Comparison of ENCODE assay signal across 30 cellular contexts in genomic region chr19:14544047-14544446, GRCh38. TPM values are rescaled to one million over a fixed set of nuclear protein-coding genes. Genes with fewer than 3 reads are reported as not detected.
DNase-seq lines count a peak whose midpoint lies in the region; ATAC-seq, FAIRE-seq and TF ChIP-seq lines count a peak whose summit lies in the region.
"Had no signal": no experiment of that assay in that cellular context is flagged by ENCODE, and none has a peak within 500 bp of the region (broad histone marks: within the 10 kb centered on the region; RNA-seq: fewer than 3 reads in every experiment).

No MANE protein-coding gene starts in this region.

- BruUV-seq in MCF 10A (replicated peaks; lab: Mats Ljungman, UMichigan), result no TSS peak
- BruUV-seq in mammary epithelial cell (replicated peaks; lab: Mats Ljungman, UMichigan), result no TSS peak
- no TSS peak for BruUV-seq in K562 (replicated peaks; lab: Mats Ljungman, UMichigan)

- intact Hi-C loops in MCF 10A (cut with micrococcal nuclease), result no loop called here
- intact Hi-C loops in mammary epithelial cell (cut with micrococcal nuclease), result no loop called here
- intact Hi-C loops in K562 (cut with micrococcal nuclease), result no loop called here
- intact Hi-C loops in vagina (cut with DNase I), result no loop called here

- peaks cover 18% of the 10 kb centered on the region for H3K4me1 ChIP-seq in mammary epithelial cell (ENCODE audit: insufficient read depth, low read length)
- peaks cover 11 to 39% of the 10 kb centered on the region in 2 experiments; a peak in 4 of 5 replicates for H3K4me1 ChIP-seq in K562 (replicated peaks in 1 of 2; ENCODE audit: control insufficient read depth in 2 of 2, insufficient read depth in 2 of 2, low read length in 2 of 2)
- peaks cover 36% of the 10 kb centered on the region for H3K4me1 ChIP-seq in vagina

- peaks cover 28% of the 10 kb centered on the region for H3K36me3 Mint-ChIP-seq in MCF 10A (ENCODE audit: insufficient read depth, unreplicated experiment)
- H3K36me3 Mint-ChIP-seq: natural killer cell had no signal

- H4K20me1 ChIP-seq in mammary epithelial cell (ENCODE audit: insufficient read depth, low read length) (no peaks in the 10 kb centered on the region), K562 (replicated peaks; ENCODE audit: control insufficient read depth, insufficient read depth, low read length) (peaks cover 8% of the 10 kb centered on the region; the same call in 1 of the 2 replicates)

- H2AFZ ChIP-seq in mammary epithelial cell (ENCODE audit: low read depth, low read length) (no peak overlapping the region), K562 (ENCODE audit: low read depth, low read length) (no peak overlapping the region)
- H2AFZ ChIP-seq: parathyroid adenoma had no signal

- in situ Hi-C loops in mammary epithelial cell (cut with MboI; ENCODE audit: low sequenced_read_pairs in 2 of 2), result no loop called here
- in situ Hi-C loops in K562 (cut with MboI), result no loop called here

- DNase-seq in MCF 10A (ENCODE audit: unreplicated experiment) (no peak), mammary epithelial cell (no peak), K562 (ENCODE audit: extremely low read depth in 1 of 4, low spot score in 3 of 4) (peak; percentile 59 to 67 (median 63)), iPS-NIHi7 (ENCODE audit: extremely low spot score) (peak; percentile 12), vagina (ENCODE audit: extremely low spot score in 2 of 2) (no peak), GM19238 (ENCODE audit: insufficient read length, low spot score) (no peak), cerebellar nuclear complex (lab: John Stamatoyannopoulos, UW) (no peak)
- DNase-seq: activated CD4-positive, alpha-beta T cell treated with anti-CD3 and anti-CD28 coated beads for 1 hour; activated naive CD8-positive, alpha-beta T cell treated with anti-CD3 and anti-CD28 coated beads, Interleukin-2, amount 10 ng/mL, durations not matched to agents 7 days and 5 days; brain microvascular endothelial cell; Calu3; EL; endodermal cell; left lung; midbrain; natural killer cell; NCI-H1694; NCI-H2171 treated with DMSO at 0.1 percent for 48 hours; right lobe of liver; SHP77 treated with DMSO at 0.1 percent for 48 hours; T-cell had no signal

- POLR2A ChIA-PET in MCF 10A (lab: Yijun Ruan, JAX), result interaction anchor here (1.2 to 2.5 kb wide), 5 partner anchors 10 to 49 kb away, joined by 3 to 10 read pairs (median 8); partner anchors contain the start of genes DNAJB1 and GIPC1
- POLR2A ChIA-PET in K562 (lab: Yijun Ruan, JAX), result no interaction called here

- peak; percentile 61 for FAIRE-seq in K562 (lab: Jason Lieb, UNC)
- FAIRE-seq: TTC549, urothelium cell line had no signal

- no peaks in the 10 kb centered on the region for H3K9me3 Mint-ChIP-seq in MCF 10A (ENCODE audit: unreplicated experiment)
- H3K9me3 Mint-ChIP-seq: activated naive CD8-positive, alpha-beta T cell treated with anti-CD3 and anti-CD28 coated beads, Interleukin-2, amount 10 ng/mL, durations not matched to agents 7 days and 5 days; endodermal cell; natural killer cell; T-cell had no signal

- CTCF ChIA-PET in MCF 10A (lab: Yijun Ruan, JAX), result interaction anchor here (0.6 to 1.0 kb wide), 3 partner anchors 12 to 1398 kb away, joined by 3 to 4 read pairs (median 3); no protein-coding TSS in a partner anchor
- CTCF ChIA-PET in mammary epithelial cell (lab: Charles Lee; ENCODE audit: low non-redundant PET), result no interaction called here
- CTCF ChIA-PET in K562 (lab: Yijun Ruan, JAX; ENCODE audit: low intra/inter-chr PET ratio), result no interaction called here

- TF ChIP-seq EP300 in K562 (IDR thresholded peaks at IDR 0.05; ENCODE audit: low read length), result no peak

- no peak for TF ChIP-seq RAD21 in K562 (CRISPR knock-in tag; conservative IDR thresholded peaks at IDR 0.05 in 1 of 2, IDR thresholded peaks at IDR 0.05 in 1 of 2)

- 81% methylated on average over 5 of the region's 5 CpGs for whole genome bisulfite sequencing in mammary epithelial cell (ENCODE audit: low coverage, missing lambda C conversion rate)
- 19% methylated on average over 5 of the region's 5 CpGs for WGBS in K562 (ENCODE audit: insufficient coverage, low coverage, missing lambda C conversion rate)

- ATAC-seq in K562 (peak; percentile 27), HG02973 (IDR thresholded peaks at IDR 0.05; ENCODE audit: unreplicated experiment) (no peak)
- ATAC-seq: left lung, natural killer cell, right lobe of liver, T-cell had no signal

- dilution Hi-C loops in mammary epithelial cell (cut with HindIII; ENCODE audit: low sequenced_read_pairs), result no loop called here

- H3K4me2 ChIP-seq in mammary epithelial cell (ENCODE audit: insufficient read depth, low read depth, low read length) (no peak overlapping the region), K562 (ENCODE audit: insufficient read depth, low read length) (peak overlapping the region; percentile 43; the same call in 1 of the 2 replicates)

- H3K36me3 ChIP-seq in mammary epithelial cell (ENCODE audit: insufficient read depth, low read length) (peaks cover 3% of the 10 kb centered on the region), K562 (ENCODE audit: control insufficient read depth, insufficient read depth, low read length) (peaks cover 37% of the 10 kb centered on the region; the same call in 1 of the 3 replicates), vagina (no peaks in the 10 kb centered on the region)
- H3K36me3 ChIP-seq: brain microvascular endothelial cell had no signal

- no peak for TF ChIP-seq POLR2A in K562 (conservative IDR thresholded peaks at IDR 0.05)
- TF ChIP-seq POLR2A in vagina (IDR thresholded peaks at IDR 0.05), result no peak

- no peaks in the 10 kb centered on the region for H3K27me3 Mint-ChIP-seq in MCF 10A (ENCODE audit: insufficient read depth, unreplicated experiment)
- H3K27me3 Mint-ChIP-seq: activated naive CD8-positive, alpha-beta T cell treated with anti-CD3 and anti-CD28 coated beads, Interleukin-2, amount 10 ng/mL, durations not matched to agents 7 days and 5 days; T-cell had no signal

- H3K79me2 ChIP-seq in mammary epithelial cell (ENCODE audit: insufficient read depth, low read length) (peaks cover 73% of the 10 kb centered on the region), K562 (ENCODE audit: control insufficient read depth, insufficient read depth, low read length) (peaks cover 70% of the 10 kb centered on the region)

- TF ChIP-seq CTCF in MCF 10A (IDR thresholded peaks at IDR 0.05; ENCODE audit: unreplicated experiment), result no peak
- no peak for TF ChIP-seq CTCF in mammary epithelial cell (conservative IDR thresholded peaks at IDR 0.05 in 1 of 2, IDR thresholded peaks at IDR 0.05 in 1 of 2; ENCODE audit: extremely low read depth in 1 of 2, insufficient read depth in 1 of 2, low read depth in 1 of 2, low read length in 2 of 2)
- no peak for TF ChIP-seq CTCF in K562 (IDR thresholded peaks at IDR 0.05 in 2 of 3, conservative IDR thresholded peaks at IDR 0.05 in 1 of 3; ENCODE audit: insufficient read depth in 2 of 3, low read depth in 1 of 3, low read length in 3 of 3)
- TF ChIP-seq CTCF in vagina (IDR thresholded peaks at IDR 0.05), result no peak

- H3K4me3 ChIP-seq in mammary epithelial cell (replicated peaks in 1 of 3; ENCODE audit: insufficient read depth in 1 of 3, low read depth in 2 of 3, low read length in 3 of 3) (no peak overlapping the region), K562 (no peak overlapping the region), vagina (no peak overlapping the region)
- H3K4me3 ChIP-seq: coronary artery, left lung, right lobe of liver had no signal

- no peaks in the 10 kb centered on the region for H3K9me3 ChIP-seq in mammary epithelial cell (replicated peaks; ENCODE audit: insufficient read depth, low read length)
- no peaks in the 10 kb centered on the region for H3K9me3 ChIP-seq in K562 (replicated peaks; ENCODE audit: control insufficient read depth, insufficient read depth, low read depth, low read length)
- no peaks in the 10 kb centered on the region for H3K9me3 ChIP-seq in vagina
- H3K9me3 ChIP-seq: left lung, right lobe of liver had no signal

- H3K27me3 ChIP-seq in mammary epithelial cell (ENCODE audit: insufficient read depth, low read length), result no peaks in the 10 kb centered on the region
- no peaks in the 10 kb centered on the region for H3K27me3 ChIP-seq in K562 (ENCODE audit: control insufficient read depth in 2 of 2, insufficient read depth in 2 of 2, low read length in 2 of 2)
- H3K27me3 ChIP-seq in vagina, result no peaks in the 10 kb centered on the region
- H3K27me3 ChIP-seq: brain microvascular endothelial cell, left lung, right lobe of liver had no signal

- no peak overlapping the region for H3K27ac ChIP-seq in mammary epithelial cell (ENCODE audit: insufficient read depth, low read depth, low read length)
- no peak overlapping the region for H3K27ac ChIP-seq in K562 (ENCODE audit: extremely low read depth, low read depth, low read length)
- H3K27ac ChIP-seq in vagina, result peak overlapping the region; percentile 46
- H3K27ac ChIP-seq: brain microvascular endothelial cell, coronary artery, left lung, right lobe of liver had no signal

- no peaks in the 10 kb centered on the region for H3K9me1 ChIP-seq in K562 (ENCODE audit: control insufficient read depth, insufficient read depth, low read length)

- H3K4me1 Mint-ChIP-seq in MCF 10A (ENCODE audit: insufficient read depth, unreplicated experiment), result peaks cover 11% of the 10 kb centered on the region

- no peak overlapping the region for H3K4me3 Mint-ChIP-seq in MCF 10A (ENCODE audit: unreplicated experiment)
- H3K4me3 Mint-ChIP-seq: activated naive CD8-positive, alpha-beta T cell treated with anti-CD3 and anti-CD28 coated beads, Interleukin-2, amount 10 ng/mL, durations not matched to agents 7 days and 5 days; endodermal cell; natural killer cell; T-cell had no signal

- H3K9ac ChIP-seq in mammary epithelial cell (ENCODE audit: insufficient read depth, low read length), result no peak overlapping the region
- H3K9ac ChIP-seq in K562 (ENCODE audit: insufficient read depth in 1 of 2, low read depth in 2 of 2, low read length in 2 of 2), result peak overlapping the region; percentile 30 to 56; a peak in 2 of 4 replicates
- H3K9ac ChIP-seq: parathyroid adenoma had no signal

- peak overlapping the region; percentile 7 for H3K27ac Mint-ChIP-seq in MCF 10A (ENCODE audit: low read depth, unreplicated experiment)
- H3K27ac Mint-ChIP-seq: activated naive CD8-positive, alpha-beta T cell treated with anti-CD3 and anti-CD28 coated beads, Interleukin-2, amount 10 ng/mL, durations not matched to agents 7 days and 5 days; natural killer cell had no signal

RNA-seq across cellular contexts. Expression of gene TECR, which starts 14.7 kb away (rescaled TPM):
- total RNA-seq in MCF 10A (2022) (74.1 and 106 TPM in 2 replicates), mammary epithelial cell (100 to 1,000 TPM in 1 of 2 donors, 10 to 100 TPM in 1; 68.0 to 168 TPM), K562 (2014; rRNA removed) (86.0 and 158 TPM in 2 replicates), K562 (2014; rRNA removed; fragmentation: Illumina TruSeq; extraction: Trizol) (33.1 and 36.7 TPM in 2 replicates), K562 (2015; rRNA removed; fragmentation: Illumina TruSeq; extraction: Trizol) (81.9 and 91.6 TPM in 2 replicates), K562 (2021) (186 and 195 TPM in 2 replicates), vagina (110 TPM)
- polyA plus RNA-seq in mammary epithelial cell (245 TPM), K562 (2011; rRNA removed) (68.0 and 169 TPM in 2 replicates), K562 (2014; fragmentation: Illumina TruSeq; extraction: Trizol) (204 and 211 TPM in 2 replicates), K562 (2014; fragmentation: Nextera tagmentation; extraction: Ambion mirVana) (10 to 100 TPM; 29.3 to 73.2 TPM), K562 (2014; rRNA removed) (81.4 and 108 TPM in 2 replicates)
- polyA minus RNA-seq in mammary epithelial cell, result 522 TPM
- total RNA-seq in K562 (2011; cell fraction: chromatin; rRNA removed; ENCODE audit: low replicate concordance), result 122 and 325 TPM in 2 replicates
- 437 and 484 TPM in 2 replicates for total RNA-seq in K562 (2011; cell fraction: nucleolus; rRNA removed)
- 307 and 324 TPM in 2 replicates for total RNA-seq in K562 (2011; cell fraction: nucleoplasm; rRNA removed)
- polyA plus RNA-seq in K562 (2011; cell fraction: cytosol; rRNA removed), result 224 and 335 TPM in 2 replicates
- 326 and 378 TPM in 2 replicates for polyA plus RNA-seq in K562 (2011; cell fraction: nucleus; rRNA removed)
- 229 and 297 TPM in 2 replicates for polyA plus RNA-seq in K562 (2012)
- 76.6 and 95.7 TPM in 2 replicates for polyA minus RNA-seq in K562 (2011; rRNA and poly(A)+ RNA removed)
- polyA minus RNA-seq in K562 (2011; cell fraction: cytosol; rRNA and poly(A)+ RNA removed), result 188 and 209 TPM in 2 replicates
- 66.2 and 80.1 TPM in 2 replicates for polyA minus RNA-seq in K562 (2011; cell fraction: nucleus; rRNA and poly(A)+ RNA removed)

RNA-seq across cellular contexts. Expression of gene DNAJB1, which starts 25.9 kb away (rescaled TPM):
- total RNA-seq in MCF 10A (2022) (71.6 and 97.4 TPM in 2 replicates), mammary epithelial cell (100 to 1,000 TPM; 133 to 182 TPM), K562 (2014; rRNA removed) (62.1 and 71.5 TPM in 2 replicates), K562 (2014; rRNA removed; fragmentation: Illumina TruSeq; extraction: Trizol) (51.2 and 60.9 TPM in 2 replicates), K562 (2015; rRNA removed; fragmentation: Illumina TruSeq; extraction: Trizol) (85.3 and 86.5 TPM in 2 replicates), K562 (2021) (94.8 and 99.9 TPM in 2 replicates), vagina (164 TPM)
- polyA plus RNA-seq in mammary epithelial cell (176 TPM), K562 (2011; rRNA removed) (83.5 and 113 TPM in 2 replicates), K562 (2014; fragmentation: Illumina TruSeq; extraction: Trizol) (78.3 and 100 TPM in 2 replicates), K562 (2014; fragmentation: Nextera tagmentation; extraction: Ambion mirVana) (10 to 100 TPM; 13.2 to 16.2 TPM), K562 (2014; rRNA removed) (61.7 and 79.2 TPM in 2 replicates)
- polyA minus RNA-seq in mammary epithelial cell, result 261 TPM
- 66.1 and 87.4 TPM in 2 replicates for total RNA-seq in K562 (2011; cell fraction: chromatin; rRNA removed; ENCODE audit: low replicate concordance)
- total RNA-seq in K562 (2011; cell fraction: nucleolus; rRNA removed), result 67.0 and 68.3 TPM in 2 replicates
- 68.0 and 69.1 TPM in 2 replicates for total RNA-seq in K562 (2011; cell fraction: nucleoplasm; rRNA removed)
- 101 TPM in 2 replicates for polyA plus RNA-seq in K562 (2011; cell fraction: cytosol; rRNA removed)
- polyA plus RNA-seq in K562 (2011; cell fraction: nucleus; rRNA removed), result 78.2 and 79.0 TPM in 2 replicates
- polyA plus RNA-seq in K562 (2012), result 69.4 and 84.8 TPM in 2 replicates
- polyA minus RNA-seq in K562 (2011; rRNA and poly(A)+ RNA removed), result 71.6 and 93.9 TPM in 2 replicates
- polyA minus RNA-seq in K562 (2011; cell fraction: cytosol; rRNA and poly(A)+ RNA removed), result 31.4 and 40.9 TPM in 2 replicates
- polyA minus RNA-seq in K562 (2011; cell fraction: nucleus; rRNA and poly(A)+ RNA removed), result 22.5 and 40.4 TPM in 2 replicates

RNA-seq across cellular contexts. Expression of gene NDUFB7, which starts 27.8 kb away (rescaled TPM):
- 153 and 165 TPM in 2 replicates for total RNA-seq in MCF 10A (2022)
- total RNA-seq in mammary epithelial cell, result 100 to 1,000 TPM; 142 to 177 TPM
- polyA plus RNA-seq in mammary epithelial cell, result 246 TPM
- polyA minus RNA-seq in mammary epithelial cell, result 15.7 TPM
- 5.1 and 13.9 TPM in 2 replicates for total RNA-seq in K562 (2011; cell fraction: chromatin; rRNA removed; ENCODE audit: low replicate concordance)
- total RNA-seq in K562 (2011; cell fraction: nucleolus; rRNA removed), result 55.0 and 85.4 TPM in 2 replicates
- 23.9 and 26.6 TPM in 2 replicates for total RNA-seq in K562 (2011; cell fraction: nucleoplasm; rRNA removed)
- 842 and 854 TPM in 2 replicates for total RNA-seq in K562 (2014; rRNA removed)
- 7.4 and 14.9 TPM in 2 replicates for total RNA-seq in K562 (2014; rRNA removed; fragmentation: Illumina TruSeq; extraction: Trizol)
- total RNA-seq in K562 (2015; rRNA removed; fragmentation: Illumina TruSeq; extraction: Trizol), result 227 and 243 TPM in 2 replicates
- 289 and 313 TPM in 2 replicates for total RNA-seq in K562 (2021)
- polyA plus RNA-seq in K562 (2011; rRNA removed), result 137 and 185 TPM in 2 replicates
- 393 and 1,045 TPM in 2 replicates for polyA plus RNA-seq in K562 (2011; cell fraction: cytosol; rRNA removed)
- polyA plus RNA-seq in K562 (2011; cell fraction: nucleus; rRNA removed), result 125 and 147 TPM in 2 replicates
- 246 and 272 TPM in 2 replicates for polyA plus RNA-seq in K562 (2012)
- polyA plus RNA-seq in K562 (2014; fragmentation: Illumina TruSeq; extraction: Trizol), result 37.6 and 257 TPM in 2 replicates
- polyA plus RNA-seq in K562 (2014; fragmentation: Nextera tagmentation; extraction: Ambion mirVana), result 10 to 100 TPM; 31.3 to 91.8 TPM
- polyA plus RNA-seq in K562 (2014; rRNA removed), result 810 and 833 TPM in 2 replicates
- polyA minus RNA-seq in K562 (2011; rRNA and poly(A)+ RNA removed), result 14.2 and 24.3 TPM in 2 replicates
- 76.8 and 119 TPM in 2 replicates for polyA minus RNA-seq in K562 (2011; cell fraction: cytosol; rRNA and poly(A)+ RNA removed)
- polyA minus RNA-seq in K562 (2011; cell fraction: nucleus; rRNA and poly(A)+ RNA removed), result 20.3 and 27.4 TPM in 2 replicates
- total RNA-seq in vagina, result 375 TPM

RNA-seq across cellular contexts. Expression of gene CLEC17A, which starts 38.8 kb away (rescaled TPM):
- total RNA-seq in MCF 10A (2022), result not detected in 2 replicates
- not detected for total RNA-seq in mammary epithelial cell
- 0.08 TPM for polyA plus RNA-seq in mammary epithelial cell
- not detected for polyA minus RNA-seq in mammary epithelial cell
- not detected in 2 replicates for total RNA-seq in K562 (2011; cell fraction: chromatin; rRNA removed; ENCODE audit: low replicate concordance)
- total RNA-seq in K562 (2011; cell fraction: nucleolus; rRNA removed), result not detected in 2 replicates
- total RNA-seq in K562 (2011; cell fraction: nucleoplasm; rRNA removed), result not detected in 2 replicates
- not detected in 2 replicates for total RNA-seq in K562 (2014; rRNA removed)
- not detected in 2 replicates for total RNA-seq in K562 (2014; rRNA removed; fragmentation: Illumina TruSeq; extraction: Trizol)
- total RNA-seq in K562 (2015; rRNA removed; fragmentation: Illumina TruSeq; extraction: Trizol), result not detected in 2 replicates
- total RNA-seq in K562 (2021), result not detected in 2 replicates
- polyA plus RNA-seq in K562 (2011; rRNA removed), result 0.03 TPM in 1 of 2 replicates, not detected in the other
- polyA plus RNA-seq in K562 (2011; cell fraction: cytosol; rRNA removed), result not detected in 2 replicates
- not detected in 2 replicates for polyA plus RNA-seq in K562 (2011; cell fraction: nucleus; rRNA removed)
- not detected in 2 replicates for polyA plus RNA-seq in K562 (2012)
- polyA plus RNA-seq in K562 (2014; fragmentation: Illumina TruSeq; extraction: Trizol), result not detected in 2 replicates
- not detected for polyA plus RNA-seq in K562 (2014; fragmentation: Nextera tagmentation; extraction: Ambion mirVana)
- not detected in 2 replicates for polyA plus RNA-seq in K562 (2014; rRNA removed)
- polyA minus RNA-seq in K562 (2011; rRNA and poly(A)+ RNA removed), result not detected in 2 replicates
- polyA minus RNA-seq in K562 (2011; cell fraction: cytosol; rRNA and poly(A)+ RNA removed), result not detected in 2 replicates
- not detected in 2 replicates for polyA minus RNA-seq in K562 (2011; cell fraction: nucleus; rRNA and poly(A)+ RNA removed)
- total RNA-seq in vagina, result not detected
- total RNA-seq: A673, Calu3, endodermal cell, H4, right lobe of liver, subcutaneous adipose tissue had no signal
- polyA plus RNA-seq: BJ had no signal

RNA-seq across cellular contexts. Expression of gene GIPC1, which starts 48.1 kb away (rescaled TPM):
- total RNA-seq in MCF 10A (2022) (107 and 108 TPM in 2 replicates), mammary epithelial cell (100 to 1,000 TPM; 186 to 190 TPM), K562 (2014; rRNA removed) (54.7 and 71.2 TPM in 2 replicates), K562 (2014; rRNA removed; fragmentation: Illumina TruSeq; extraction: Trizol) (7.8 and 12.0 TPM in 2 replicates), K562 (2015; rRNA removed; fragmentation: Illumina TruSeq; extraction: Trizol) (39.7 and 46.3 TPM in 2 replicates), K562 (2021) (49.7 and 51.7 TPM in 2 replicates), vagina (81.0 TPM)
- polyA plus RNA-seq in mammary epithelial cell (157 TPM), K562 (2011; rRNA removed) (24.8 and 26.6 TPM in 2 replicates), K562 (2014; fragmentation: Illumina TruSeq; extraction: Trizol) (13.6 and 35.1 TPM in 2 replicates), K562 (2014; fragmentation: Nextera tagmentation; extraction: Ambion mirVana) (1 to 10 TPM in 1 of 2 experiments, under 1 TPM in 1; 0.49 to 1.1 TPM), K562 (2014; rRNA removed) (50.8 and 52.2 TPM in 2 replicates)
- polyA minus RNA-seq in mammary epithelial cell, result 60.3 TPM
- 18.6 and 50.3 TPM in 2 replicates for total RNA-seq in K562 (2011; cell fraction: chromatin; rRNA removed; ENCODE audit: low replicate concordance)
- total RNA-seq in K562 (2011; cell fraction: nucleolus; rRNA removed), result 32.9 and 38.4 TPM in 2 replicates
- total RNA-seq in K562 (2011; cell fraction: nucleoplasm; rRNA removed), result 26.4 and 30.8 TPM in 2 replicates
- polyA plus RNA-seq in K562 (2011; cell fraction: cytosol; rRNA removed), result 25.0 and 75.6 TPM in 2 replicates
- 15.3 and 27.8 TPM in 2 replicates for polyA plus RNA-seq in K562 (2011; cell fraction: nucleus; rRNA removed)
- 37.9 and 39.8 TPM in 2 replicates for polyA plus RNA-seq in K562 (2012)
- polyA minus RNA-seq in K562 (2011; rRNA and poly(A)+ RNA removed), result 6.3 and 11.7 TPM in 2 replicates
- polyA minus RNA-seq in K562 (2011; cell fraction: cytosol; rRNA and poly(A)+ RNA removed), result 32.3 and 41.7 TPM in 2 replicates
- polyA minus RNA-seq in K562 (2011; cell fraction: nucleus; rRNA and poly(A)+ RNA removed), result 8.9 and 9.0 TPM in 2 replicates

Comparison
In these comparisons a context has a peak if more than half of its experiments do, and no peak if none do; other contexts are left out.
1. DNase-seq: peak in K562 (4 of 4) and iPS-NIHi7 (single experiment); none in MCF 10A (single experiment), mammary epithelial cell (single experiment), vagina (0 of 2), GM19238 (single experiment) and cerebellar nuclear complex (0 of 2).